In the genomic region with DNA sequence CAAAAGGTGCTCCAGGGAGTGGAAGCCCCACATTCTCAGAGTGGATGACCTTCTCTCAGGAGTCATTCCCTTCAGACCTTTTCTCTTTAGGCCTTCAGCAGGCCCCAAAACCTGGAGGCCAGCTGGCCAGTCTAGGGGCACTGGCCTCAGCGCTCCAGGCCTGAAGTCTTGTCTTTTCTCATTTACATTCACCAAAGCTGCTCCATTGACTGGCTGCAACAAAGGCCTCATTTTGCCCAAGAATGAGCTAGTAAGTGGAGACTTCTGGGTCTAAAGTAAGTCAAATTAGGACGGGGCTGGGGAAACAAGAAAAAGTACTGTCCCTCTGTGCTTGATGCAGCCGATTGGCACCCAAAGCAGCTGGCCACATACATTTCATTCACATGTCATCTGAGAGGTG, we compare ENCODE assay signal across 15 cellular contexts.
"Had no signal": no experiment of that assay in that cellular context is flagged by ENCODE, and none has a peak within 500 bp of the region (broad histone marks: within the 10 kb centered on the region; RNA-seq: fewer than 3 reads in every experiment).

No MANE protein-coding gene starts in this region.

- H3K36me3 Mint-ChIP-seq: activated naive CD4-positive, alpha-beta T cell treated with anti-CD3 and anti-CD28 coated beads, Interleukin-2, amount 10 ng/mL, durations not matched to agents 7 days and 5 days; brain had no signal

- H3K9me3 ChIP-seq: gastrocnemius medialis, tibial nerve had no signal

- H3K4me3 ChIP-seq: gastrocnemius medialis, tibial nerve had no signal

- H3K4me1 Mint-ChIP-seq: activated CD4-positive, alpha-beta T cell treated with anti-CD3 and anti-CD28 coated beads, Interleukin-2, amount 10 ng/mL, durations not matched to agents 7 days and 5 days; activated naive CD4-positive, alpha-beta T cell treated with anti-CD3 and anti-CD28 coated beads, Interleukin-2, amount 10 ng/mL, durations not matched to agents 7 days and 5 days; activated T-helper 17 cell treated with anti-CD3 and anti-CD28 coated beads, Interleukin-2, amount 50 U/mL, for 72 hours; stimulated activated naive CD8-positive, alpha-beta T cell treated with anti-CD3 and anti-CD28 coated beads, Interleukin-15, amount 100 ng/mL, for 72 hours; T-helper 17 cell had no signal

- H3K27ac ChIP-seq: gastrocnemius medialis had no signal

- H3K27me3 Mint-ChIP-seq: activated CD4-positive, alpha-beta T cell treated with anti-CD3 and anti-CD28 coated beads, Interleukin-2, amount 10 ng/mL, durations not matched to agents 7 days and 5 days; activated naive CD4-positive, alpha-beta T cell treated with anti-CD3 and anti-CD28 coated beads, Interleukin-2, amount 10 ng/mL, durations not matched to agents 7 days and 5 days; activated T-helper 17 cell treated with anti-CD3 and anti-CD28 coated beads, Interleukin-2, amount 50 U/mL, for 72 hours; brain; memory B cell; stimulated activated naive CD8-positive, alpha-beta T cell treated with anti-CD3 and anti-CD28 coated beads, Interleukin-15, amount 100 ng/mL, for 72 hours; T-helper 17 cell had no signal

- H3K27ac Mint-ChIP-seq: activated CD4-positive, alpha-beta T cell treated with anti-CD3 and anti-CD28 coated beads, Interleukin-2, amount 10 ng/mL, durations not matched to agents 7 days and 5 days; activated naive CD4-positive, alpha-beta T cell treated with anti-CD3 and anti-CD28 coated beads, Interleukin-2, amount 10 ng/mL, durations not matched to agents 7 days and 5 days; activated T-helper 17 cell treated with anti-CD3 and anti-CD28 coated beads, Interleukin-2, amount 50 U/mL, for 72 hours; memory B cell; nephron; T-helper 17 cell had no signal

- H3K4me1 ChIP-seq: gastrocnemius medialis had no signal

- H3K27me3 ChIP-seq: gastrocnemius medialis, tibial nerve had no signal

- DNase-seq: activated CD4-positive, alpha-beta T cell treated with anti-CD3 and anti-CD28 coated beads, Interleukin-2, amount 10 ng/mL, durations not matched to agents 7 days and 5 days; activated CD4-positive, CD25-positive, alpha-beta regulatory T cell; activated CD8-positive, alpha-beta memory T cell treated with anti-CD3 and anti-CD28 coated beads for 24 hours; activated naive CD4-positive, alpha-beta T cell treated with anti-CD3 and anti-CD28 coated beads, Interleukin-2, amount 10 ng/mL, durations not matched to agents 7 days and 5 days; amniotic stem cell; gastrocnemius medialis; left cardiac atrium; stimulated activated CD4-positive, alpha-beta T cell treated with anti-CD3 and anti-CD28 coated beads, Interleukin-4, amount 100 ng/mL, for 4 hours; stimulated activated naive CD8-positive, alpha-beta T cell treated with anti-CD3 and anti-CD28 coated beads, Interleukin-15, amount 100 ng/mL, for 72 hours; T-helper 17 cell had no signal

- H3K4me3 Mint-ChIP-seq: activated CD4-positive, alpha-beta T cell treated with anti-CD3 and anti-CD28 coated beads, Interleukin-2, amount 10 ng/mL, durations not matched to agents 7 days and 5 days; activated naive CD4-positive, alpha-beta T cell treated with anti-CD3 and anti-CD28 coated beads, Interleukin-2, amount 10 ng/mL, durations not matched to agents 7 days and 5 days; activated T-helper 17 cell treated with anti-CD3 and anti-CD28 coated beads, Interleukin-2, amount 50 U/mL, for 72 hours; brain; memory B cell; nephron; stimulated activated naive CD8-positive, alpha-beta T cell treated with anti-CD3 and anti-CD28 coated beads, Interleukin-15, amount 100 ng/mL, for 72 hours; T-helper 17 cell had no signal

- H3K9me3 Mint-ChIP-seq: activated CD4-positive, alpha-beta T cell treated with anti-CD3 and anti-CD28 coated beads, Interleukin-2, amount 10 ng/mL, durations not matched to agents 7 days and 5 days; activated naive CD4-positive, alpha-beta T cell treated with anti-CD3 and anti-CD28 coated beads, Interleukin-2, amount 10 ng/mL, durations not matched to agents 7 days and 5 days; activated T-helper 17 cell treated with anti-CD3 and anti-CD28 coated beads, Interleukin-2, amount 50 U/mL, for 72 hours; brain; memory B cell; nephron; stimulated activated naive CD8-positive, alpha-beta T cell treated with anti-CD3 and anti-CD28 coated beads, Interleukin-15, amount 100 ng/mL, for 72 hours had no signal

- H3K36me3 ChIP-seq: gastrocnemius medialis, tibial nerve had no signal
